In the genomic region with DNA sequence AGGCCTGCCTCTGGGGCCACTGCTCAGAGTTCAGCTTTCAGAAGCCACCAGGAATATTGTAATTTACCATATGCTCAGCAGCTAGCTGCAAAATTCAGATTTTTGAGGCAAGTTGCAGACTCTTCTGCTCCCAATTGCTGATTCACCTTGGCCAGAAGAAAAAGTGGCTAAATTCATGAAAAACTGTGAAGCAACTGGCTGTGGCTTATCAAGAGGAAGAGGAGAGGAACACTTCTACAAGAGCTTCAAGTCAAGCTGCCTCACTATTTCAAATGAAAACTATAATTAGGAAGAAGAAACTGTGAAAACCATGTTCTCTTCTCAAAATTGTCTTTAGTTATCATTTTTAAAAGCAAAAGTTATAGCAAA, we compare ENCODE assay signal across 1 cellular context.
TF ChIP-seq lines count a peak whose summit lies in the region.

No MANE protein-coding gene starts in this region.

TF ChIP-seq in SK-N-SH, 30 proteins besides CTCF, POLR2A, EP300 and RAD21 (continued from another document):
- no peak for TF ChIP-seq IRF3 (IDR thresholded peaks at IDR 0.05; ENCODE audit: low read depth, low read length)
- TF ChIP-seq EZH2phosphoT487 (IDR thresholded peaks at IDR 0.05; ENCODE audit: borderline replicate concordance, low read depth) = no peak
- no peak for TF ChIP-seq SMC3 (IDR thresholded peaks at IDR 0.05; ENCODE audit: low read depth, low read length)
- TF ChIP-seq GATA2 (CRISPR knock-in tag; IDR thresholded peaks at IDR 0.05) = no peak
- no peak for TF ChIP-seq ZBTB33 (IDR thresholded peaks at IDR 0.05; ENCODE audit: borderline replicate concordance, low read depth)
- TF ChIP-seq, protein P1, sequence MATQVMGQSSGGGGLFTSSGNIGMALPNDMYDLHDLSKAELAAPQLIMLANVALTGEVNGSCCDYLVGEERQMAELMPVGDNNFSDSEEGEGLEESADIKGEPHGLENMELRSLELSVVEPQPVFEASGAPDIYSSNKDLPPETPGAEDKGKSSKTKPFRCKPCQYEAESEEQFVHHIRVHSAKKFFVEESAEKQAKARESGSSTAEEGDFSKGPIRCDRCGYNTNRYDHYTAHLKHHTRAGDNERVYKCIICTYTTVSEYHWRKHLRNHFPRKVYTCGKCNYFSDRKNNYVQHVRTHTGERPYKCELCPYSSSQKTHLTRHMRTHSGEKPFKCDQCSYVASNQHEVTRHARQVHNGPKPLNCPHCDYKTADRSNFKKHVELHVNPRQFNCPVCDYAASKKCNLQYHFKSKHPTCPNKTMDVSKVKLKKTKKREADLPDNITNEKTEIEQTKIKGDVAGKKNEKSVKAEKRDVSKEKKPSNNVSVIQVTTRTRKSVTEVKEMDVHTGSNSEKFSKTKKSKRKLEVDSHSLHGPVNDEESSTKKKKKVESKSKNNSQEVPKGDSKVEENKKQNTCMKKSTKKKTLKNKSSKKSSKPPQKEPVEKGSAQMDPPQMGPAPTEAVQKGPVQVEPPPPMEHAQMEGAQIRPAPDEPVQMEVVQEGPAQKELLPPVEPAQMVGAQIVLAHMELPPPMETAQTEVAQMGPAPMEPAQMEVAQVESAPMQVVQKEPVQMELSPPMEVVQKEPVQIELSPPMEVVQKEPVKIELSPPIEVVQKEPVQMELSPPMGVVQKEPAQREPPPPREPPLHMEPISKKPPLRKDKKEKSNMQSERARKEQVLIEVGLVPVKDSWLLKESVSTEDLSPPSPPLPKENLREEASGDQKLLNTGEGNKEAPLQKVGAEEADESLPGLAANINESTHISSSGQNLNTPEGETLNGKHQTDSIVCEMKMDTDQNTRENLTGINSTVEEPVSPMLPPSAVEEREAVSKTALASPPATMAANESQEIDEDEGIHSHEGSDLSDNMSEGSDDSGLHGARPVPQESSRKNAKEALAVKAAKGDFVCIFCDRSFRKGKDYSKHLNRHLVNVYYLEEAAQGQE (IDR thresholded peaks at IDR 0.05; ENCODE audit: low read depth, low read length) = no peak
- no peak for TF ChIP-seq MEF2A (IDR thresholded peaks at IDR 0.05; ENCODE audit: borderline replicate concordance, low read depth)
- TF ChIP-seq MXI1 (IDR thresholded peaks at IDR 0.05; ENCODE audit: low read depth, low read length) = no peak
- no peak for TF ChIP-seq FOXJ3 (CRISPR knock-in tag; IDR thresholded peaks at IDR 0.05)
- TF ChIP-seq ELF1 (IDR thresholded peaks at IDR 0.05) = no peak
- no peak for TF ChIP-seq YY1 (IDR thresholded peaks at IDR 0.05; ENCODE audit: low read depth)
